ENCODE assay signal across 1 cellular context in genomic region chr7:153130052-153130451, GRCh38.
TF ChIP-seq lines count a peak whose summit lies in the region.

No MANE protein-coding gene starts in this region.

TF ChIP-seq in H1, 55 proteins besides CTCF, POLR2A, EP300 and RAD21 (continued from another document):
- no peak for TF ChIP-seq CHD7 (IDR thresholded peaks at IDR 0.05; ENCODE audit: insufficient replicate concordance, low read length)
- TF ChIP-seq PHF8 (conservative IDR thresholded peaks at IDR 0.05; ENCODE audit: low read depth, low read length), result no peak
- TF ChIP-seq ATF2 (IDR thresholded peaks at IDR 0.05; ENCODE audit: low read length), result no peak
- no peak for TF ChIP-seq RNF2 (IDR thresholded peaks at IDR 0.05; ENCODE audit: borderline replicate concordance, low read depth, low read length, missing control alignments, poor library complexity, severe bottlenecking)
- TF ChIP-seq TEAD4 (IDR thresholded peaks at IDR 0.05; ENCODE audit: low read depth, low read length), result no peak
- TF ChIP-seq SAP30 (IDR thresholded peaks at IDR 0.05; ENCODE audit: insufficient read depth, insufficient replicate concordance, low read length), result no peak
